In genomic region chr11:124569697-124570096, GRCh38 we compare ENCODE assay signal across 23 cellular contexts. TPM values are rescaled to one million over a fixed set of nuclear protein-coding genes. Genes with fewer than 3 reads are reported as not detected.
DNase-seq lines count a peak whose midpoint lies in the region; ATAC-seq and TF ChIP-seq lines count a peak whose summit lies in the region.
"Had no signal": no experiment of that assay in that cellular context is flagged by ENCODE, and none has a peak within 500 bp of the region (broad histone marks: within the 10 kb centered on the region; RNA-seq: fewer than 3 reads in every experiment).

TSS of gene OR8A1 (plus strand) at chr11:124569997. CDS start at chr11:124570120, 123 bp downstream.

- no peak within 1 kb of the TSS for H4K5ac ChIP-seq in IMR-90 (ENCODE audit: low read depth, low read length)

- H4K91ac ChIP-seq in IMR-90 (ENCODE audit: insufficient read depth, low read depth, low read length) (no peak within 1 kb of the TSS), neuronal stem cell (ENCODE audit: low read depth, low read length, poor library complexity) (no peak within 1 kb of the TSS)

- H3K4ac ChIP-seq in IMR-90 (ENCODE audit: low read depth, low read length) (no peak within 1 kb of the TSS), neuronal stem cell (ENCODE audit: low read length) (no peak within 1 kb of the TSS)

- H4K20me1 ChIP-seq in IMR-90 (ENCODE audit: insufficient read depth, low read length) = no peaks in the 10 kb centered on the region
- H4K20me1 ChIP-seq: BLaER1 had no signal

- no peaks in the 10 kb centered on the region for H3K36me3 ChIP-seq in IMR-90 (ENCODE audit: control insufficient read depth, insufficient read depth, low read length)
- H3K36me3 ChIP-seq in neuronal stem cell (replicated peaks in 1 of 2; ENCODE audit: control insufficient read depth in 2 of 2, insufficient read depth in 2 of 2, low read length in 2 of 2) = no peaks in the 10 kb centered on the region
- H3K36me3 ChIP-seq: BE2C, BLaER1 had no signal

- CTCF ChIA-PET in IMR-90 (lab: Yijun Ruan, JAX) = no interaction called here

- H3K4me2 ChIP-seq in IMR-90 (ENCODE audit: low read depth, low read length) (no peak within 1 kb of the TSS), neuronal stem cell (ENCODE audit: insufficient read depth, low read length, poor library complexity, severe bottlenecking) (no peak within 1 kb of the TSS)
- H3K4me2 ChIP-seq: BLaER1 had no signal

- H2BK120ac ChIP-seq in IMR-90 (ENCODE audit: low read depth, low read length) (no peak within 1 kb of the TSS), neuronal stem cell (ENCODE audit: low read depth, low read length) (no peak within 1 kb of the TSS)

- no CpG with 5 or more reads among the region's 4 CpGs for WGBS in IMR-90 (ENCODE audit: extremely low coverage in 2 of 2, insufficient read length in 1 of 2), 2 experiments
- WGBS in neuronal stem cell (ENCODE audit: extremely low coverage in 2 of 2, insufficient read length in 2 of 2, insufficient replicate concordance in 1 of 2), 2 donors = no CpG with 5 or more reads among the region's 4 CpGs

- no peak for TF ChIP-seq CTCF in IMR-90 (conservative IDR thresholded peaks at IDR 0.05; ENCODE audit: low read depth, low read length)

- H3K79me1 ChIP-seq in IMR-90 (ENCODE audit: low read depth in 1 of 2, low read length in 2 of 2) (no peaks in the 10 kb centered on the region), neuronal stem cell (ENCODE audit: low read depth, low read length) (no peaks in the 10 kb centered on the region)

- H3K23ac ChIP-seq in IMR-90 (ENCODE audit: low read depth, low read length) = no peak within 1 kb of the TSS
- H3K23ac ChIP-seq in neuronal stem cell (ENCODE audit: low read depth, low read length, poor library complexity) = no peak within 1 kb of the TSS

- H3K14ac ChIP-seq in IMR-90 (replicated peaks; ENCODE audit: low read depth, low read length) (no peak within 1 kb of the TSS), neuronal stem cell (ENCODE audit: low read length) (no peak within 1 kb of the TSS)

- H4K8ac ChIP-seq in IMR-90 (ENCODE audit: low read depth in 2 of 2, low read length in 2 of 2) (no peak within 1 kb of the TSS), neuronal stem cell (ENCODE audit: low read depth, low read length) (no peak within 1 kb of the TSS)

- dilution Hi-C loops in IMR-90 (cut with HindIII; ENCODE audit: low sequenced_read_pairs, unreplicated experiment) = no loop called here

- H2BK20ac ChIP-seq in IMR-90 (ENCODE audit: low read depth, low read length) = no peak within 1 kb of the TSS

- H3K18ac ChIP-seq in IMR-90 (ENCODE audit: low read depth, low read length) (no peak within 1 kb of the TSS), neuronal stem cell (ENCODE audit: low read length) (no peak within 1 kb of the TSS)

- H3K4me1 ChIP-seq in IMR-90 (ENCODE audit: control insufficient read depth, insufficient read depth, low read length) (no peaks in the 10 kb centered on the region), neuronal stem cell (ENCODE audit: control insufficient read depth in 2 of 2, insufficient read depth in 1 of 2, low read depth in 1 of 2, low read length in 2 of 2) (no peaks in the 10 kb centered on the region)
- H3K4me1 ChIP-seq: BE2C, BLaER1 had no signal

- H3K4me3 ChIP-seq in IMR-90 (ENCODE audit: insufficient read depth, low read depth, low read length) (no peak within 1 kb of the TSS), neuronal stem cell (ENCODE audit: low read length in 2 of 2) (no peak within 1 kb of the TSS)
- H3K4me3 ChIP-seq: BLaER1, GM12878 had no signal

- H3K9me1 ChIP-seq in IMR-90 (ENCODE audit: insufficient read depth, low read length) = no peaks in the 10 kb centered on the region

- POLR2A ChIA-PET in IMR-90 (lab: Charles Lee; ENCODE audit: unreplicated experiment) = no interaction called here

- no peak within 1 kb of the TSS for H3K27ac ChIP-seq in IMR-90 (ENCODE audit: insufficient read depth, low read length)
- peak within 1 kb of the TSS; percentile 86 for H3K27ac ChIP-seq in caudate nucleus (ENCODE audit: low read depth, low read length)
- peak within 1 kb of the TSS; percentile 8 for H3K27ac ChIP-seq in neuronal stem cell (replicated peaks; ENCODE audit: low read length)
- H3K27ac ChIP-seq: BLaER1 had no signal

- BruUV-seq in IMR-90 (replicated peaks; lab: Mats Ljungman, UMichigan) = no TSS peak

- H2BK5ac ChIP-seq in IMR-90 (ENCODE audit: low read depth, low read length, poor library complexity, severe bottlenecking) = no peak within 1 kb of the TSS
- H2BK5ac ChIP-seq in neuronal stem cell (ENCODE audit: low read length) = no peak within 1 kb of the TSS

- no peak for TF ChIP-seq RAD21 in IMR-90 (IDR thresholded peaks at IDR 0.05; ENCODE audit: low read length)

- H3K56ac ChIP-seq in IMR-90 (ENCODE audit: extremely low read depth, insufficient read depth, low read length) = no peak within 1 kb of the TSS

- H3K27me3 ChIP-seq in IMR-90 (ENCODE audit: control insufficient read depth, insufficient read depth, low read length) = peaks cover 3% of the 10 kb centered on the region
- H3K27me3 ChIP-seq in neuronal stem cell (ENCODE audit: control insufficient read depth in 3 of 3, insufficient read depth in 3 of 3, low read depth in 1 of 3, low read length in 3 of 3) = no peaks in the 10 kb centered on the region
- H3K27me3 ChIP-seq: BLaER1 had no signal

- no peak within 1 kb of the TSS for H2BK12ac ChIP-seq in neuronal stem cell (ENCODE audit: low read length)

- H2AK5ac ChIP-seq in IMR-90 (ENCODE audit: low read depth, low read length) (no peak within 1 kb of the TSS), neuronal stem cell (ENCODE audit: low read depth, low read length) (no peak within 1 kb of the TSS)

- ATAC-seq in IMR-90 (ENCODE audit: low read depth) (no peak), GM18868 (IDR thresholded peaks at IDR 0.05; ENCODE audit: unreplicated experiment) (no peak)
- ATAC-seq: GM12878 had no signal

- intact Hi-C loops in IMR-90 (cut with micrococcal nuclease) = no loop called here

- peak within 1 kb of the TSS; percentile 72 for H2AK9ac ChIP-seq in IMR-90 (replicated peaks; ENCODE audit: low read depth, low read length, poor library complexity)

- no peak for TF ChIP-seq POLR2A in IMR-90 (IDR thresholded peaks at IDR 0.05; ENCODE audit: low read depth, low read length)

- H2AFZ ChIP-seq in IMR-90 (replicated peaks; ENCODE audit: low read length, poor library complexity) (peak within 1 kb of the TSS; percentile 49), neuronal stem cell (ENCODE audit: low read length) (no peak within 1 kb of the TSS)

- in situ Hi-C loops in IMR-90 (cut with MboI; ENCODE audit: low sequenced_read_pairs) = no loop called here

- H3K9me3 ChIP-seq in IMR-90 (ENCODE audit: control insufficient read depth, insufficient read depth, low read length) (no peaks in the 10 kb centered on the region), neuronal stem cell (replicated peaks in 1 of 2; ENCODE audit: control insufficient read depth in 2 of 2, insufficient read depth in 1 of 2, low read depth in 1 of 2, low read length in 2 of 2) (no peaks in the 10 kb centered on the region)
- H3K9me3 ChIP-seq: BE2C, BLaER1 had no signal

- no peak for DNase-seq in IMR-90
- no peak for DNase-seq in caudate nucleus (lab: John Stamatoyannopoulos, UW)
- DNase-seq in neuronal stem cell (ENCODE audit: low spot score) = no peak
- DNase-seq in DMS79 treated with DMSO at 0.1 percent for 48 hours (lab: John Stamatoyannopoulos, UW) = no peak
- no peak for DNase-seq in pons (ENCODE audit: low spot score)
- DNase-seq: 8988T; ACHN; BE2C; C1 segment of cervical spinal cord; CD4-positive, alpha-beta memory T cell; CD4-positive, CD25-positive, alpha-beta regulatory T cell; CD8-positive, alpha-beta memory T cell; COR-L47; DMS 273 treated with DMSO at 0.1 percent for 48 hours; DMS153; DMS53; DMS79 had no signal

- H3K9ac ChIP-seq in IMR-90 (ENCODE audit: low read depth, low read length) (no peak within 1 kb of the TSS), neuronal stem cell (ENCODE audit: low read depth, low read length, poor library complexity) (no peak within 1 kb of the TSS)
- H3K9ac ChIP-seq: BLaER1 had no signal

- no peak within 1 kb of the TSS for H2BK15ac ChIP-seq in IMR-90 (ENCODE audit: low read depth, low read length)
- no peak within 1 kb of the TSS for H2BK15ac ChIP-seq in neuronal stem cell (ENCODE audit: low read length)

TF ChIP-seq in IMR-90, 13 proteins besides CTCF, POLR2A, EP300 and RAD21 (continues in another document):
- TF ChIP-seq USF2 (IDR thresholded peaks at IDR 0.05; ENCODE audit: low read depth, low read length) (no peak), CHD1 (IDR thresholded peaks at IDR 0.05; ENCODE audit: low read depth, low read length) (no peak), BHLHE40 (IDR thresholded peaks at IDR 0.05; ENCODE audit: low read depth, low read length) (no peak), ELK1 (IDR thresholded peaks at IDR 0.05; ENCODE audit: borderline replicate concordance, low read depth, low read length) (no peak), MAFK (IDR thresholded peaks at IDR 0.05; ENCODE audit: low read depth, low read length) (no peak), NFE2L2 (IDR thresholded peaks at IDR 0.05; ENCODE audit: low read depth, low read length) (no peak), MXI1 (IDR thresholded peaks at IDR 0.05; ENCODE audit: borderline replicate concordance, low read depth, low read length) (no peak), MAZ (IDR thresholded peaks at IDR 0.05; ENCODE audit: borderline replicate concordance, low read depth, low read length) (no peak), CEBPB (IDR thresholded peaks at IDR 0.05; ENCODE audit: low read depth, low read length) (no peak), FOS (IDR thresholded peaks at IDR 0.05; ENCODE audit: low read depth, low read length) (no peak)

RNA-seq across cellular contexts. Expression of gene OR8A1, which starts in this region (rescaled TPM):
- total RNA-seq in IMR-90 (2012; rRNA removed) = not detected in 2 replicates
- polyA plus RNA-seq in IMR-90 (2012; rRNA removed) = not detected in 2 replicates
- polyA plus RNA-seq in IMR-90 (2012; cell fraction: cytosol; rRNA removed) = not detected in 2 replicates
- not detected in 2 replicates for polyA plus RNA-seq in IMR-90 (2012; cell fraction: nucleus; rRNA removed; ENCODE audit: low replicate concordance)
- not detected for polyA plus RNA-seq in neuronal stem cell (2013, experiment 1 of 2)
- polyA plus RNA-seq in neuronal stem cell (2013, experiment 2 of 2) = not detected
- total RNA-seq: A673; CD4-positive, alpha-beta memory T cell; CD4-positive, CD25-positive, alpha-beta regulatory T cell; CD8-positive, alpha-beta memory T cell; GM12878 had no signal
- polyA plus RNA-seq: AG04450; CD14-positive monocyte; CD4-positive, alpha-beta memory T cell; CD4-positive, CD25-positive, alpha-beta regulatory T cell; CD8-positive, alpha-beta memory T cell; GM12878 had no signal
